ENCODE assay signal across 1 cellular context in the genomic region with DNA sequence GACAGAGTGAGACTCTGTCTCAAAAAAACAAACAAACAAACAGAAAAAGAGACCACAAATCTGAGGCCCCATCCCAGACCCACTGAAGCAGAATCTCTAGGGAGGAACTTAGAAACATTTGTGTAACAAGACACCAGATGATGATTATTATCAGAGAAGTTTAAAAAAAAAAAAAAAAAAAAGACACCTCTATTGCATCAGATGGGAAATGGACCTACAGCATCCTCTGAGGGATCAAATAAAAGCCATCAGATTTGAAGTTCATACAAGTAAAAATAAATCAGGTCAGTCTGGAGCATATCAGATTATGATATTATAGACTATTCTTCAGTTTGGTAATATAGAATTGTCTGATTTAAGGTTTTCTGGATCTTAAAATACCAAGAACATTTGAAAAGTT.
TF ChIP-seq lines count a peak whose summit lies in the region.

No MANE protein-coding gene starts in this region.

TF ChIP-seq in K562, 482 proteins besides CTCF, POLR2A, EP300 and RAD21 (continues in another document):
- TF ChIP-seq ZFP30 (CRISPR knock-in tag; IDR thresholded peaks at IDR 0.05; ENCODE audit: borderline replicate concordance) (no peak), ZNF584 (CRISPR knock-in tag; IDR thresholded peaks at IDR 0.05; ENCODE audit: low read depth) (no peak), SRF (CRISPR knock-in tag; IDR thresholded peaks at IDR 0.05) (peak in 1 of 2 experiments; percentile 32; a peak in 1 of 4 replicates), SPI1 (IDR thresholded peaks at IDR 0.05; ENCODE audit: borderline replicate concordance, low read depth, low read length) (peak; percentile 18; the same call in 1 of the 2 replicates), HCFC1 (IDR thresholded peaks at IDR 0.05; ENCODE audit: low read depth, low read length) (no peak), NFATC3 (IDR thresholded peaks at IDR 0.05) (no peak), ZNF354B (CRISPR knock-in tag; IDR thresholded peaks at IDR 0.05) (no peak), ZSCAN32 (CRISPR knock-in tag; IDR thresholded peaks at IDR 0.05) (no peak), ZKSCAN8 (CRISPR knock-in tag; IDR thresholded peaks at IDR 0.05) (no peak), FOXA3 (CRISPR knock-in tag; conservative IDR thresholded peaks at IDR 0.05 in 1 of 2, IDR thresholded peaks at IDR 0.05 in 1 of 2) (no peak), ZNF224 (CRISPR knock-in tag; IDR thresholded peaks at IDR 0.05) (no peak), SLC30A9 (CRISPR knock-in tag; IDR thresholded peaks at IDR 0.05) (no peak), TAF7 (tag; IDR thresholded peaks at IDR 0.05) (no peak), SMC3 (conservative IDR thresholded peaks at IDR 0.05; ENCODE audit: insufficient read depth, low read depth, low read length) (no peak), SMARCA4 (IDR thresholded peaks at IDR 0.05) (no peak), HOXB6 (CRISPR knock-in tag; IDR thresholded peaks at IDR 0.05; ENCODE audit: borderline replicate concordance) (no peak), KHSRP (IDR thresholded peaks at IDR 0.05) (no peak), HMG20A (CRISPR knock-in tag; conservative IDR thresholded peaks at IDR 0.05) (no peak), DMBX1 (CRISPR knock-in tag; IDR thresholded peaks at IDR 0.05; ENCODE audit: borderline replicate concordance) (no peak), BHLHE40 (IDR thresholded peaks at IDR 0.05; ENCODE audit: low read length) (no peak), ZNF41 (CRISPR knock-in tag; conservative IDR thresholded peaks at IDR 0.05) (no peak), SMARCB1 (IDR thresholded peaks at IDR 0.05; ENCODE audit: insufficient read length, low read depth) (no peak), BRD9 (IDR thresholded peaks at IDR 0.05; ENCODE audit: low read depth, partially characterized antibody) (no peak), ZKSCAN3 (CRISPR knock-in tag; IDR thresholded peaks at IDR 0.05) (no peak), FOXJ2 (tag; IDR thresholded peaks at IDR 0.05) (0 out of 2 replicates have a peak, but pooled peaks have one; percentile 17), SMARCE1 (IDR thresholded peaks at IDR 0.05) (0 out of 2 replicates have a peak, but pooled peaks have one; percentile 15), SMAD4 (CRISPR knock-in tag; conservative IDR thresholded peaks at IDR 0.05) (0 out of 2 replicates have a peak, but pooled peaks have one; percentile 7), ZNF551 (CRISPR knock-in tag; IDR thresholded peaks at IDR 0.05) (no peak), RFX5 (IDR thresholded peaks at IDR 0.05; ENCODE audit: low read depth, low read length) (no peak), LCOR (CRISPR knock-in tag; IDR thresholded peaks at IDR 0.05) (no peak), BMI1 (IDR thresholded peaks at IDR 0.05; ENCODE audit: low read length) (no peak), RBFOX2 (IDR thresholded peaks at IDR 0.05; ENCODE audit: low read depth, low read length) (0 out of 2 replicates have a peak, but pooled peaks have one; percentile 3), CSDE1 (IDR thresholded peaks at IDR 0.05) (no peak), PHB (CRISPR knock-in tag; IDR thresholded peaks at IDR 0.05) (no peak)
- TF ChIP-seq, protein P1, sequence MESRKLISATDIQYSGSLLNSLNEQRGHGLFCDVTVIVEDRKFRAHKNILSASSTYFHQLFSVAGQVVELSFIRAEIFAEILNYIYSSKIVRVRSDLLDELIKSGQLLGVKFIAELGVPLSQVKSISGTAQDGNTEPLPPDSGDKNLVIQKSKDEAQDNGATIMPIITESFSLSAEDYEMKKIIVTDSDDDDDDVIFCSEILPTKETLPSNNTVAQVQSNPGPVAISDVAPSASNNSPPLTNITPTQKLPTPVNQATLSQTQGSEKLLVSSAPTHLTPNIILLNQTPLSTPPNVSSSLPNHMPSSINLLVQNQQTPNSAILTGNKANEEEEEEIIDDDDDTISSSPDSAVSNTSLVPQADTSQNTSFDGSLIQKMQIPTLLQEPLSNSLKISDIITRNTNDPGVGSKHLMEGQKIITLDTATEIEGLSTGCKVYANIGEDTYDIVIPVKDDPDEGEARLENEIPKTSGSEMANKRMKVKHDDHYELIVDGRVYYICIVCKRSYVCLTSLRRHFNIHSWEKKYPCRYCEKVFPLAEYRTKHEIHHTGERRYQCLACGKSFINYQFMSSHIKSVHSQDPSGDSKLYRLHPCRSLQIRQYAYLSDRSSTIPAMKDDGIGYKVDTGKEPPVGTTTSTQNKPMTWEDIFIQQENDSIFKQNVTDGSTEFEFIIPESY (CRISPR knock-in tag; IDR thresholded peaks at IDR 0.05), result no peak
- TF ChIP-seq, protein P2, sequence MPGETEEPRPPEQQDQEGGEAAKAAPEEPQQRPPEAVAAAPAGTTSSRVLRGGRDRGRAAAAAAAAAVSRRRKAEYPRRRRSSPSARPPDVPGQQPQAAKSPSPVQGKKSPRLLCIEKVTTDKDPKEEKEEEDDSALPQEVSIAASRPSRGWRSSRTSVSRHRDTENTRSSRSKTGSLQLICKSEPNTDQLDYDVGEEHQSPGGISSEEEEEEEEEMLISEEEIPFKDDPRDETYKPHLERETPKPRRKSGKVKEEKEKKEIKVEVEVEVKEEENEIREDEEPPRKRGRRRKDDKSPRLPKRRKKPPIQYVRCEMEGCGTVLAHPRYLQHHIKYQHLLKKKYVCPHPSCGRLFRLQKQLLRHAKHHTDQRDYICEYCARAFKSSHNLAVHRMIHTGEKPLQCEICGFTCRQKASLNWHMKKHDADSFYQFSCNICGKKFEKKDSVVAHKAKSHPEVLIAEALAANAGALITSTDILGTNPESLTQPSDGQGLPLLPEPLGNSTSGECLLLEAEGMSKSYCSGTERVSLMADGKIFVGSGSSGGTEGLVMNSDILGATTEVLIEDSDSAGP (CRISPR knock-in tag; IDR thresholded peaks at IDR 0.05), result no peak
- TF ChIP-seq, protein P3, sequence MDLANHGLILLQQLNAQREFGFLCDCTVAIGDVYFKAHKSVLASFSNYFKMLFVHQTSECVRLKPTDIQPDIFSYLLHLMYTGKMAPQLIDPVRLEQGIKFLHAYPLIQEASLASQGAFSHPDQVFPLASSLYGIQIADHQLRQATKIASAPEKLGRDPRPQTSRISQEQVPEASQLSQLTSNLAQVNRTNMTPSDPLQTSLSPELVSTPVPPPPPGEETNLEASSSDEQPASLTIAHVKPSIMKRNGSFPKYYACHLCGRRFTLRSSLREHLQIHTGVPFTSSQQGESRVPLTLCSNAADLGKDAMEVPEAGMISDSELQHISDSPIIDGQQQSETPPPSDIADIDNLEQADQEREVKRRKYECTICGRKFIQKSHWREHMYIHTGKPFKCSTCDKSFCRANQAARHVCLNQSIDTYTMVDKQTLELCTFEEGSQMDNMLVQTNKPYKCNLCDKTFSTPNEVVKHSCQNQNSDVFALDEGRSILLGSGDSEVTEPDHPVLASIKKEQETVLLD (IDR thresholded peaks at IDR 0.05), result no peak
- TF ChIP-seq, protein P4, sequence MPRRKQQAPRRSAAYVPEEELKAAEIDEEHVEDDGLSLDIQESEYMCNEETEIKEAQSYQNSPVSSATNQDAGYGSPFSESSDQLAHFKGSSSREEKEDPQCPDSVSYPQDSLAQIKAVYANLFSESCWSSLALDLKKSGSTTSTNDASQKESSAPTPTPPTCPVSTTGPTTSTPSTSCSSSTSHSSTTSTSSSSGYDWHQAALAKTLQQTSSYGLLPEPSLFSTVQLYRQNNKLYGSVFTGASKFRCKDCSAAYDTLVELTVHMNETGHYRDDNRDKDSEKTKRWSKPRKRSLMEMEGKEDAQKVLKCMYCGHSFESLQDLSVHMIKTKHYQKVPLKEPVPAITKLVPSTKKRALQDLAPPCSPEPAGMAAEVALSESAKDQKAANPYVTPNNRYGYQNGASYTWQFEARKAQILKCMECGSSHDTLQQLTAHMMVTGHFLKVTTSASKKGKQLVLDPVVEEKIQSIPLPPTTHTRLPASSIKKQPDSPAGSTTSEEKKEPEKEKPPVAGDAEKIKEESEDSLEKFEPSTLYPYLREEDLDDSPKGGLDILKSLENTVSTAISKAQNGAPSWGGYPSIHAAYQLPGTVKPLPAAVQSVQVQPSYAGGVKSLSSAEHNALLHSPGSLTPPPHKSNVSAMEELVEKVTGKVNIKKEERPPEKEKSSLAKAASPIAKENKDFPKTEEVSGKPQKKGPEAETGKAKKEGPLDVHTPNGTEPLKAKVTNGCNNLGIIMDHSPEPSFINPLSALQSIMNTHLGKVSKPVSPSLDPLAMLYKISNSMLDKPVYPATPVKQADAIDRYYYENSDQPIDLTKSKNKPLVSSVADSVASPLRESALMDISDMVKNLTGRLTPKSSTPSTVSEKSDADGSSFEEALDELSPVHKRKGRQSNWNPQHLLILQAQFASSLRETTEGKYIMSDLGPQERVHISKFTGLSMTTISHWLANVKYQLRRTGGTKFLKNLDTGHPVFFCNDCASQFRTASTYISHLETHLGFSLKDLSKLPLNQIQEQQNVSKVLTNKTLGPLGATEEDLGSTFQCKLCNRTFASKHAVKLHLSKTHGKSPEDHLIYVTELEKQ (CRISPR knock-in tag; IDR thresholded peaks at IDR 0.05), result no peak
- TF ChIP-seq, protein P5, sequence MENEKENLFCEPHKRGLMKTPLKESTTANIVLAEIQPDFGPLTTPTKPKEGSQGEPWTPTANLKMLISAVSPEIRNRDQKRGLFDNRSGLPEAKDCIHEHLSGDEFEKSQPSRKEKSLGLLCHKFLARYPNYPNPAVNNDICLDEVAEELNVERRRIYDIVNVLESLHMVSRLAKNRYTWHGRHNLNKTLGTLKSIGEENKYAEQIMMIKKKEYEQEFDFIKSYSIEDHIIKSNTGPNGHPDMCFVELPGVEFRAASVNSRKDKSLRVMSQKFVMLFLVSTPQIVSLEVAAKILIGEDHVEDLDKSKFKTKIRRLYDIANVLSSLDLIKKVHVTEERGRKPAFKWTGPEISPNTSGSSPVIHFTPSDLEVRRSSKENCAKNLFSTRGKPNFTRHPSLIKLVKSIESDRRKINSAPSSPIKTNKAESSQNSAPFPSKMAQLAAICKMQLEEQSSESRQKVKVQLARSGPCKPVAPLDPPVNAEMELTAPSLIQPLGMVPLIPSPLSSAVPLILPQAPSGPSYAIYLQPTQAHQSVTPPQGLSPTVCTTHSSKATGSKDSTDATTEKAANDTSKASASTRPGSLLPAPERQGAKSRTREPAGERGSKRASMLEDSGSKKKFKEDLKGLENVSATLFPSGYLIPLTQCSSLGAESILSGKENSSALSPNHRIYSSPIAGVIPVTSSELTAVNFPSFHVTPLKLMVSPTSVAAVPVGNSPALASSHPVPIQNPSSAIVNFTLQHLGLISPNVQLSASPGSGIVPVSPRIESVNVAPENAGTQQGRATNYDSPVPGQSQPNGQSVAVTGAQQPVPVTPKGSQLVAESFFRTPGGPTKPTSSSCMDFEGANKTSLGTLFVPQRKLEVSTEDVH (IDR thresholded peaks at IDR 0.05; ENCODE audit: low read depth, partially characterized antibody), result no peak
- TF ChIP-seq, protein P6, sequence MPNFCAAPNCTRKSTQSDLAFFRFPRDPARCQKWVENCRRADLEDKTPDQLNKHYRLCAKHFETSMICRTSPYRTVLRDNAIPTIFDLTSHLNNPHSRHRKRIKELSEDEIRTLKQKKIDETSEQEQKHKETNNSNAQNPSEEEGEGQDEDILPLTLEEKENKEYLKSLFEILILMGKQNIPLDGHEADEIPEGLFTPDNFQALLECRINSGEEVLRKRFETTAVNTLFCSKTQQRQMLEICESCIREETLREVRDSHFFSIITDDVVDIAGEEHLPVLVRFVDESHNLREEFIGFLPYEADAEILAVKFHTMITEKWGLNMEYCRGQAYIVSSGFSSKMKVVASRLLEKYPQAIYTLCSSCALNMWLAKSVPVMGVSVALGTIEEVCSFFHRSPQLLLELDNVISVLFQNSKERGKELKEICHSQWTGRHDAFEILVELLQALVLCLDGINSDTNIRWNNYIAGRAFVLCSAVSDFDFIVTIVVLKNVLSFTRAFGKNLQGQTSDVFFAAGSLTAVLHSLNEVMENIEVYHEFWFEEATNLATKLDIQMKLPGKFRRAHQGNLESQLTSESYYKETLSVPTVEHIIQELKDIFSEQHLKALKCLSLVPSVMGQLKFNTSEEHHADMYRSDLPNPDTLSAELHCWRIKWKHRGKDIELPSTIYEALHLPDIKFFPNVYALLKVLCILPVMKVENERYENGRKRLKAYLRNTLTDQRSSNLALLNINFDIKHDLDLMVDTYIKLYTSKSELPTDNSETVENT (CRISPR knock-in tag; IDR thresholded peaks at IDR 0.05), result no peak
- TF ChIP-seq, protein P7, sequence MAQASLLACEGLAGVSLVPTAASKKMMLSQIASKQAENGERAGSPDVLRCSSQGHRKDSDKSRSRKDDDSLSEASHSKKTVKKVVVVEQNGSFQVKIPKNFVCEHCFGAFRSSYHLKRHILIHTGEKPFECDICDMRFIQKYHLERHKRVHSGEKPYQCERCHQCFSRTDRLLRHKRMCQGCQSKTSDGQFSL (CRISPR knock-in tag; IDR thresholded peaks at IDR 0.05), result no peak
- TF ChIP-seq, protein P7 (tag; IDR thresholded peaks at IDR 0.05), result no peak
- TF ChIP-seq, protein P8, sequence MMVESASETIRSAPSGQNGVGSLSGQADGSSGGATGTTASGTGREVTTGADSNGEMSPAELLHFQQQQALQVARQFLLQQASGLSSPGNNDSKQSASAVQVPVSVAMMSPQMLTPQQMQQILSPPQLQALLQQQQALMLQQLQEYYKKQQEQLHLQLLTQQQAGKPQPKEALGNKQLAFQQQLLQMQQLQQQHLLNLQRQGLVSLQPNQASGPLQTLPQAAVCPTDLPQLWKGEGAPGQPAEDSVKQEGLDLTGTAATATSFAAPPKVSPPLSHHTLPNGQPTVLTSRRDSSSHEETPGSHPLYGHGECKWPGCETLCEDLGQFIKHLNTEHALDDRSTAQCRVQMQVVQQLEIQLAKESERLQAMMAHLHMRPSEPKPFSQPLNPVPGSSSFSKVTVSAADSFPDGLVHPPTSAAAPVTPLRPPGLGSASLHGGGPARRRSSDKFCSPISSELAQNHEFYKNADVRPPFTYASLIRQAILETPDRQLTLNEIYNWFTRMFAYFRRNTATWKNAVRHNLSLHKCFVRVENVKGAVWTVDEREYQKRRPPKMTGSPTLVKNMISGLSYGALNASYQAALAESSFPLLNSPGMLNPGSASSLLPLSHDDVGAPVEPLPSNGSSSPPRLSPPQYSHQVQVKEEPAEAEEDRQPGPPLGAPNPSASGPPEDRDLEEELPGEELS (CRISPR knock-in tag; IDR thresholded peaks at IDR 0.05; ENCODE audit: borderline replicate concordance), result no peak
- TF ChIP-seq, protein P9, sequence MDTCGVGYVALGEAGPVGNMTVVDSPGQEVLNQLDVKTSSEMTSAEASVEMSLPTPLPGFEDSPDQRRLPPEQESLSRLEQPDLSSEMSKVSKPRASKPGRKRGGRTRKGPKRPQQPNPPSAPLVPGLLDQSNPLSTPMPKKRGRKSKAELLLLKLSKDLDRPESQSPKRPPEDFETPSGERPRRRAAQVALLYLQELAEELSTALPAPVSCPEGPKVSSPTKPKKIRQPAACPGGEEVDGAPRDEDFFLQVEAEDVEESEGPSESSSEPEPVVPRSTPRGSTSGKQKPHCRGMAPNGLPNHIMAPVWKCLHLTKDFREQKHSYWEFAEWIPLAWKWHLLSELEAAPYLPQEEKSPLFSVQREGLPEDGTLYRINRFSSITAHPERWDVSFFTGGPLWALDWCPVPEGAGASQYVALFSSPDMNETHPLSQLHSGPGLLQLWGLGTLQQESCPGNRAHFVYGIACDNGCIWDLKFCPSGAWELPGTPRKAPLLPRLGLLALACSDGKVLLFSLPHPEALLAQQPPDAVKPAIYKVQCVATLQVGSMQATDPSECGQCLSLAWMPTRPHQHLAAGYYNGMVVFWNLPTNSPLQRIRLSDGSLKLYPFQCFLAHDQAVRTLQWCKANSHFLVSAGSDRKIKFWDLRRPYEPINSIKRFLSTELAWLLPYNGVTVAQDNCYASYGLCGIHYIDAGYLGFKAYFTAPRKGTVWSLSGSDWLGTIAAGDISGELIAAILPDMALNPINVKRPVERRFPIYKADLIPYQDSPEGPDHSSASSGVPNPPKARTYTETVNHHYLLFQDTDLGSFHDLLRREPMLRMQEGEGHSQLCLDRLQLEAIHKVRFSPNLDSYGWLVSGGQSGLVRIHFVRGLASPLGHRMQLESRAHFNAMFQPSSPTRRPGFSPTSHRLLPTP (IDR thresholded peaks at IDR 0.05; ENCODE audit: borderline replicate concordance, extremely low read depth, insufficient read length), result no peak
